Comparison of ENCODE assay signal across 21 cellular contexts in genomic region chr1:197313713-197314112, GRCh38. TPM values are rescaled to one million over a fixed set of nuclear protein-coding genes. Genes with fewer than 3 reads are reported as not detected.
"Had no signal": no experiment of that assay in that cellular context is flagged by ENCODE, and none has a peak within 500 bp of the region (broad histone marks: within the 10 kb centered on the region; RNA-seq: fewer than 3 reads in every experiment).

No MANE protein-coding gene starts in this region.

- H3K27ac ChIP-seq: heart left ventricle, neutrophil, testis, transverse colon had no signal

- H3K36me3 ChIP-seq: heart left ventricle, neutrophil, transverse colon had no signal

- ATAC-seq: esophagus mucosa; heart left ventricle; left lobe of liver; naive thymus-derived CD4-positive, alpha-beta T cell; right cardiac atrium; stimulated activated memory B cell treated with anti-CD40 and anti-IgM and Interleukin-4, amounts not matched to agents 10 μg/mL and 1 μg/mL and 100 μg/mL, for 72 hours had no signal

- H3K4me3 ChIP-seq: heart left ventricle, smooth muscle cell, testis, transverse colon had no signal

- H3K4me1 ChIP-seq: heart left ventricle, testis, transverse colon had no signal

- DNase-seq: cortex of kidney; effector memory CD4-positive, alpha-beta T cell; heart left ventricle; hypothalamus; kidney glomerular epithelial cell; mammary epithelial cell; naive thymus-derived CD4-positive, alpha-beta T cell; posterior cingulate gyrus; right cardiac atrium; stimulated activated CD4-positive, alpha-beta T cell treated with anti-CD3 and anti-CD28 coated beads, Interleukin-4, amount 100 ng/mL, for 24 hours; testis; transverse colon had no signal

- FAIRE-seq: islet of Langerhans had no signal

- H3K27me3 ChIP-seq: heart left ventricle, neutrophil, testis, transverse colon had no signal

- H3K9me3 ChIP-seq: heart left ventricle, neutrophil, testis, transverse colon had no signal

RNA-seq across cellular contexts. Expression of gene CRB1, which starts 45.7 kb away (rescaled TPM):
- total RNA-seq: chondrocyte, esophagus mucosa, glomerular endothelial cell, left lobe of liver, osteocyte had no signal
- polyA plus RNA-seq: mammary epithelial cell, smooth muscle cell had no signal
